18 cellular contexts compared by ENCODE assay signal in genomic region chr20:16608265-16608636, GRCh38. TPM values are rescaled to one million over a fixed set of nuclear protein-coding genes. Genes with fewer than 3 reads are reported as not detected.
A peak's percentile ranks its signal among the peaks of the same experiment; 100 is the strongest.
DNase-seq lines count a peak whose midpoint lies in the region; ATAC-seq and TF ChIP-seq lines count a peak whose summit lies in the region.
"Had no signal": no experiment of that assay in that cellular context is flagged by ENCODE, and none has a peak within 500 bp of the region (broad histone marks: within the 10 kb centered on the region; RNA-seq: fewer than 3 reads in every experiment).

No MANE protein-coding gene starts in this region.

- 18 to 53% methylated on average over 2 of the region's 2 CpGs for WGBS in body of pancreas, 2 donors
- 61 to 76% (median 66%) methylated on average over 2 of the region's 2 CpGs for WGBS in stomach, 5 donors

- H3K9me3 Mint-ChIP-seq in glutamatergic neuron (ENCODE audit: unreplicated experiment) = peaks cover 3% of the 10 kb centered on the region
- H3K9me3 Mint-ChIP-seq: activated CD4-positive, alpha-beta T cell treated with anti-CD3 and anti-CD28 coated beads, Interleukin-2, amount 10 ng/mL, durations not matched to agents 24 days and 14 days; activated T-helper 2 cell treated with anti-CD3 and anti-CD28 coated beads, Interferon-gamma antibody, Interleukin-2, Interleukin-4, amounts not matched to agents 10 μg/mL and 5 μg/mL and 100 μg/mL, durations not matched to agents 14 hours and 24 hours and 36 hours; GM23338 had no signal

- no peak overlapping the region for H3K4me3 Mint-ChIP-seq in glutamatergic neuron (ENCODE audit: unreplicated experiment)
- H3K4me3 Mint-ChIP-seq: activated CD4-positive, alpha-beta T cell treated with anti-CD3 and anti-CD28 coated beads, Interleukin-2, amount 10 ng/mL, durations not matched to agents 24 days and 14 days; GM23338 had no signal

- H3K27me3 Mint-ChIP-seq in glutamatergic neuron (ENCODE audit: unreplicated experiment) = no peaks in the 10 kb centered on the region

- H3K36me3 Mint-ChIP-seq in glutamatergic neuron (ENCODE audit: unreplicated experiment) = peaks cover 8% of the 10 kb centered on the region

- peak overlapping the region in 1 of 5 donors; percentile 0 for H3K9ac ChIP-seq in subcutaneous abdominal adipose tissue (ENCODE audit: low read length in 5 of 5)

- no peak for TF ChIP-seq EP300 in stomach (IDR thresholded peaks at IDR 0.05)

- peak; percentile 36 for ATAC-seq in body of pancreas
- ATAC-seq in mucosa of descending colon = peak; percentile 9
- ATAC-seq in HG02938 (IDR thresholded peaks at IDR 0.05; ENCODE audit: unreplicated experiment) = no peak
- ATAC-seq: GM23338; stimulated activated naive CD8-positive, alpha-beta T cell treated with anti-CD3 and anti-CD28 coated beads, Interleukin-15, Interleukin-2, amounts not matched to agents 100 U/mL and 50 U/mL, for 24 hours had no signal

- peak overlapping the region; percentile 81 for H3K27ac Mint-ChIP-seq in glutamatergic neuron (ENCODE audit: unreplicated experiment)
- H3K27ac Mint-ChIP-seq: activated CD4-positive, alpha-beta T cell treated with anti-CD3 and anti-CD28 coated beads, Interleukin-2, amount 10 ng/mL, durations not matched to agents 24 days and 14 days; activated T-helper 2 cell treated with anti-CD3 and anti-CD28 coated beads, Interferon-gamma antibody, Interleukin-2, Interleukin-4, amounts not matched to agents 10 μg/mL and 5 μg/mL and 100 μg/mL, durations not matched to agents 14 hours and 24 hours and 36 hours; GM23338 had no signal

- intact Hi-C loops in body of pancreas (cut with DNase I) (no loop called here), mucosa of descending colon (cut with DNase I, micrococcal nuclease) (no loop called here), stomach (cut with DNase I; ENCODE audit: low total_unique reads) (no loop called here)

- no peaks in the 10 kb centered on the region for H3K36me3 ChIP-seq in body of pancreas (replicated peaks in 1 of 2; ENCODE audit: insufficient read depth in 1 of 2, low read depth in 2 of 2)
- no peaks in the 10 kb centered on the region for H3K36me3 ChIP-seq in mucosa of descending colon (ENCODE audit: low read depth)
- H3K36me3 ChIP-seq in subcutaneous abdominal adipose tissue (ENCODE audit: control insufficient read depth in 5 of 5, insufficient read depth in 5 of 5, low read length in 5 of 5) = no peaks in the 10 kb centered on the region
- H3K36me3 ChIP-seq in stomach = no peaks in the 10 kb centered on the region

- H3K27ac ChIP-seq in body of pancreas = peak overlapping the region; percentile 48 to 65 (median 54)
- H3K27ac ChIP-seq in subcutaneous abdominal adipose tissue (ENCODE audit: low read depth, low read length) = peak overlapping the region; percentile 82
- H3K27ac ChIP-seq in stomach = no peak overlapping the region
- H3K27ac ChIP-seq: epithelial cell of prostate had no signal

- H3K9me3 ChIP-seq in body of pancreas (no peaks in the 10 kb centered on the region), mucosa of descending colon (no peaks in the 10 kb centered on the region), subcutaneous abdominal adipose tissue (ENCODE audit: control insufficient read depth in 5 of 5, low read length in 5 of 5) (no peaks in the 10 kb centered on the region), stomach (no peaks in the 10 kb centered on the region)

- TF ChIP-seq POLR2A in body of pancreas (IDR thresholded peaks at IDR 0.05) = no peak
- no peak for TF ChIP-seq POLR2A in stomach (IDR thresholded peaks at IDR 0.05)

- H3K4me1 ChIP-seq in body of pancreas = peaks cover 24% of the 10 kb centered on the region
- H3K4me1 ChIP-seq in mucosa of descending colon (ENCODE audit: low read depth) = peaks cover 21% of the 10 kb centered on the region
- H3K4me1 ChIP-seq in subcutaneous abdominal adipose tissue (ENCODE audit: control insufficient read depth in 5 of 5, insufficient read depth in 5 of 5, low read length in 5 of 5) = peaks cover 2 to 28% (median 25%) of the 10 kb centered on the region in 5 donors
- H3K4me1 ChIP-seq in stomach = peaks cover 0 to 11% (median 4%) of the 10 kb centered on the region in 4 donors

- H3K4me3 ChIP-seq in body of pancreas (no peak overlapping the region), mucosa of descending colon (no peak overlapping the region), subcutaneous abdominal adipose tissue (ENCODE audit: low read depth in 1 of 5, low read length in 5 of 5) (no peak overlapping the region), stomach (no peak overlapping the region)
- H3K4me3 ChIP-seq: GM23338 had no signal

- peaks cover 30% of the 10 kb centered on the region for H3K4me1 Mint-ChIP-seq in glutamatergic neuron (ENCODE audit: low read depth, unreplicated experiment)
- H3K4me1 Mint-ChIP-seq: activated CD4-positive, alpha-beta T cell treated with anti-CD3 and anti-CD28 coated beads, Interleukin-2, amount 10 ng/mL, durations not matched to agents 24 days and 14 days; GM23338 had no signal

- H3K27me3 ChIP-seq in body of pancreas (no peaks in the 10 kb centered on the region), subcutaneous abdominal adipose tissue (ENCODE audit: control insufficient read depth in 5 of 5, insufficient read depth in 4 of 5, low read length in 5 of 5) (no peaks in the 10 kb centered on the region), stomach (no peaks in the 10 kb centered on the region)

- no peak for TF ChIP-seq CTCF in body of pancreas (IDR thresholded peaks at IDR 0.05)
- TF ChIP-seq CTCF in glutamatergic neuron (IDR thresholded peaks at IDR 0.05; ENCODE audit: partially characterized antibody, unreplicated experiment) = no peak
- TF ChIP-seq CTCF in mucosa of descending colon (IDR thresholded peaks at IDR 0.05) = no peak
- TF ChIP-seq CTCF in stomach (IDR thresholded peaks at IDR 0.05) = no peak

- DNase-seq in body of pancreas = peak in 2 of 4 donors; percentile 22 to 39
- DNase-seq in glutamatergic neuron = no peak
- peak in 1 of 3 donors; percentile 44 for DNase-seq in mucosa of descending colon
- DNase-seq in stomach = no peak
- no peak for DNase-seq in effector CD8-positive, alpha-beta T cell (lab: John Stamatoyannopoulos, UW)
- DNase-seq: activated CD4-positive, alpha-beta T cell treated with anti-CD3 and anti-CD28 coated beads, Interleukin-2, amount 10 ng/mL, durations not matched to agents 24 days and 14 days; dermis blood vessel endothelial cell; NCI-H146; NCI-H748 treated with DMSO at 0.1 percent for 48 hours; SHP77; stimulated activated CD4-positive, alpha-beta T cell treated with anti-CD3 and anti-CD28 coated beads, Interleukin-1b, Interleukin-23, amount 100 ng/mL, for 48 hours; stimulated activated naive CD8-positive, alpha-beta T cell treated with anti-CD3 and anti-CD28 coated beads, Interleukin-15, Interleukin-2, amounts not matched to agents 100 U/mL and 50 U/mL, for 24 hours; trophoblast cell had no signal

RNA-seq across cellular contexts. Expression of gene KIF16B, which starts 35.0 kb away (rescaled TPM):
- total RNA-seq in body of pancreas = 10 to 100 TPM; 13.7 to 55.0 TPM
- 27.0 TPM for total RNA-seq in glutamatergic neuron (ENCODE audit: unreplicated experiment)
- 10 to 100 TPM; 48.5 to 81.7 (median 65.1) TPM for total RNA-seq in mucosa of descending colon
- total RNA-seq in stomach = 10 to 100 TPM; 23.8 to 59.8 (median 25.9) TPM
- polyA plus RNA-seq in stomach = 1 to 10 TPM; 5.0 to 8.6 (median 7.0) TPM

Comparison
In these comparisons a context has a peak if more than half of its experiments do, and no peak if none do; other contexts are left out.
1. H3K27ac ChIP-seq: peak in body of pancreas (4 of 4) and subcutaneous abdominal adipose tissue (single experiment); none in stomach (0 of 5).